18 cellular contexts compared by ENCODE assay signal in the genomic region with DNA sequence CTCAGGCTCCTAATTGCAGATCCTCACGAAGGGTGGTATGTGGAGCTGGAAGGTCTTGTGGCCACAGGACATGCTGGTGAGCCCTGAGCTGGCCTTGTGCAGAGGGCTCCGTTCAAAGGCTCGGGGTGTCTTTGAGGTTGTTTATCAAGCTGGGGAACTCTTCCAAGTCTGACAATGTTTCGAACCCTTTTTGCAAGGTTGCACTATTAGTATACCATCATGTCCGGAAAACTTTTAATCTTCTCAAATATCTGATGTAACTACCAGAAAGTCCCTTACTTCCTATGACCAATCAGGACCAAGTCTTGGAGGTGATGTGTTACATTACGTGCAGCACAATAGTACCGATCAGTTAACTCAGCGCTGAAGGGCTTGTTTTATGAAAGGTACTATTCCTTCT. TPM values are rescaled to one million over a fixed set of nuclear protein-coding genes. Genes with fewer than 3 reads are reported as not detected.
DNase-seq lines count a peak whose midpoint lies in the region; ATAC-seq, FAIRE-seq and TF ChIP-seq lines count a peak whose summit lies in the region.
"Had no signal": no experiment of that assay in that cellular context is flagged by ENCODE, and none has a peak within 500 bp of the region (broad histone marks: within the 10 kb centered on the region; RNA-seq: fewer than 3 reads in every experiment).

No MANE protein-coding gene starts in this region.

- no peaks in the 10 kb centered on the region for H4K20me1 ChIP-seq in K562 (replicated peaks; ENCODE audit: control insufficient read depth, insufficient read depth, low read length)

- TF ChIP-seq EP300 in A549 (IDR thresholded peaks at IDR 0.05) (no peak), K562 (IDR thresholded peaks at IDR 0.05; ENCODE audit: low read length) (no peak)

- H3K27me3 ChIP-seq in K562 (ENCODE audit: control insufficient read depth in 2 of 2, insufficient read depth in 2 of 2, low read length in 2 of 2): no peaks in the 10 kb centered on the region
- H3K27me3 ChIP-seq: BE2C had no signal

- TF ChIP-seq RAD21 in A549 (conservative IDR thresholded peaks at IDR 0.05 in 1 of 2, IDR thresholded peaks at IDR 0.05 in 1 of 2) (no peak), K562 (CRISPR knock-in tag; conservative IDR thresholded peaks at IDR 0.05 in 1 of 2, IDR thresholded peaks at IDR 0.05 in 1 of 2) (no peak)

- FAIRE-seq in A549 (lab: Jason Lieb, UNC): no peak
- FAIRE-seq in K562 (lab: Jason Lieb, UNC): no peak
- no peak for FAIRE-seq in H54 (lab: Jason Lieb, UNC)

- H3K36me3 ChIP-seq in K562 (ENCODE audit: control insufficient read depth, insufficient read depth, low read length): peaks cover 32% of the 10 kb centered on the region; the same call in 2 of the 3 replicates

- intact Hi-C loops in Calu3 (cut with micrococcal nuclease; ENCODE audit: unreplicated experiment) (no loop called here), K562 (cut with micrococcal nuclease) (no loop called here), lower leg skin (cut with DNase I; ENCODE audit: low total_unique reads) (no loop called here)

- no peaks in the 10 kb centered on the region for H3K79me2 ChIP-seq in K562 (ENCODE audit: control insufficient read depth, insufficient read depth, low read length)

- H3K4me3 ChIP-seq in A549 (no peak overlapping the region), K562 (no peak overlapping the region), lower leg skin (ENCODE audit: low read depth, poor library complexity, severe bottlenecking) (no peak overlapping the region)
- H3K4me3 ChIP-seq: HAP-1 had no signal

- H3K4me1 Mint-ChIP-seq in Calu3 (ENCODE audit: low read depth, unreplicated experiment): peaks cover 14% of the 10 kb centered on the region

- 98% methylated on average over 8 of the region's 8 CpGs for WGBS in A549 (ENCODE audit: missing lambda C conversion rate)
- 74% methylated on average over 8 of the region's 8 CpGs for WGBS in K562 (ENCODE audit: insufficient coverage, low coverage, missing lambda C conversion rate)
- 90 to 96% methylated on average over 8 of the region's 8 CpGs for WGBS in lower leg skin, 2 donors

- TF ChIP-seq CTCF in A549 (IDR thresholded peaks at IDR 0.05) (no peak), Calu3 (IDR thresholded peaks at IDR 0.05; ENCODE audit: unreplicated experiment) (no peak), K562 (IDR thresholded peaks at IDR 0.05 in 2 of 3, conservative IDR thresholded peaks at IDR 0.05 in 1 of 3; ENCODE audit: insufficient read depth in 2 of 3, low read depth in 1 of 3, low read length in 3 of 3) (no peak), lower leg skin (IDR thresholded peaks at IDR 0.05) (no peak)

- H3K9me3 ChIP-seq in A549: no peaks in the 10 kb centered on the region
- H3K9me3 ChIP-seq in K562 (replicated peaks; ENCODE audit: control insufficient read depth, insufficient read depth, low read depth, low read length): no peaks in the 10 kb centered on the region
- H3K9me3 ChIP-seq: BE2C, HAP-1 had no signal

- H3K4me2 ChIP-seq in A549: no peak overlapping the region
- no peak overlapping the region for H3K4me2 ChIP-seq in K562 (ENCODE audit: insufficient read depth, low read length)

- BruUV-seq in Calu3 (replicated peaks; lab: Mats Ljungman, UMichigan) (TSS peak; percentile 26), K562 (replicated peaks; lab: Mats Ljungman, UMichigan) (TSS peak; percentile 45)

- H3K27ac ChIP-seq in A549 (no peak overlapping the region), K562 (ENCODE audit: extremely low read depth, low read depth, low read length) (no peak overlapping the region)

- H3K36me3 Mint-ChIP-seq in Calu3 (ENCODE audit: insufficient read depth, unreplicated experiment): peaks cover 18% of the 10 kb centered on the region

- no peaks in the 10 kb centered on the region for H3K9me3 Mint-ChIP-seq in Calu3 (ENCODE audit: low read depth, unreplicated experiment)
- H3K9me3 Mint-ChIP-seq: CD4-positive, CD25-positive, alpha-beta regulatory T cell; CD8-positive, alpha-beta memory T cell had no signal

- H3K27ac Mint-ChIP-seq in Calu3 (ENCODE audit: unreplicated experiment): no peak overlapping the region
- H3K27ac Mint-ChIP-seq: CD4-positive, CD25-positive, alpha-beta regulatory T cell; CD8-positive, alpha-beta memory T cell had no signal

- DNase-seq in A549 (ENCODE audit: low read depth in 1 of 2, low spot score in 1 of 2) (no peak), Calu3 (no peak), K562 (ENCODE audit: extremely low read depth in 1 of 4, low spot score in 3 of 4) (no peak), lower leg skin (ENCODE audit: low spot score in 2 of 2) (no peak), H54 (ENCODE audit: insufficient read length, low spot score) (no peak)
- DNase-seq: ACHN; BE2C; C1 segment of cervical spinal cord; CD4-positive, CD25-positive, alpha-beta regulatory T cell; CD8-positive, alpha-beta memory T cell; COR-L47; DMS153; DMS79; GDM1; GOT3; Karpas-422; KBM-7 had no signal

- CTCF ChIA-PET in A549 (lab: Yijun Ruan, JAX) (interaction anchor here (1.0 to 2.1 kb wide), 2 partner anchors 9 to 21 kb away, joined by 3 to 9 read pairs; a partner anchor contains a TSS), Calu3 (lab: Charles Lee) (interaction anchor here (0.6 kb wide), 1 partner anchor 26 kb away, joined by 7 read pairs; no protein-coding TSS in a partner anchor), K562 (lab: Yijun Ruan, JAX; ENCODE audit: low intra/inter-chr PET ratio) (no interaction called here)

- H3K9ac ChIP-seq in K562 (ENCODE audit: insufficient read depth in 1 of 2, low read depth in 2 of 2, low read length in 2 of 2): no peak overlapping the region

- H3K27me3 Mint-ChIP-seq in Calu3 (ENCODE audit: unreplicated experiment): no peaks in the 10 kb centered on the region

- POLR2A ChIA-PET in A549 (lab: Yijun Ruan, JAX): no interaction called here
- POLR2A ChIA-PET in K562 (lab: Yijun Ruan, JAX): interaction anchor here (0.6 to 1.0 kb wide), 2 partner anchors 19 to 49 kb away, joined by 3 read pairs; no protein-coding TSS in a partner anchor

- H3K4me3 Mint-ChIP-seq in Calu3 (ENCODE audit: low read depth, unreplicated experiment): no peak overlapping the region
- H3K4me3 Mint-ChIP-seq: CD4-positive, CD25-positive, alpha-beta regulatory T cell; CD8-positive, alpha-beta memory T cell had no signal

- H3K4me1 ChIP-seq in A549 (no peaks in the 10 kb centered on the region), K562 (replicated peaks in 1 of 2; ENCODE audit: control insufficient read depth in 2 of 2, insufficient read depth in 2 of 2, low read length in 2 of 2) (peaks cover 0 to 4% of the 10 kb centered on the region in 2 experiments; a peak in 1 of 5 replicates)
- H3K4me1 ChIP-seq: BE2C, HAP-1 had no signal

- TF ChIP-seq POLR2A in A549 (IDR thresholded peaks at IDR 0.05; ENCODE audit: low read length) (no peak), K562 (conservative IDR thresholded peaks at IDR 0.05) (no peak), lower leg skin (IDR thresholded peaks at IDR 0.05) (no peak), H54 (IDR thresholded peaks at IDR 0.05; ENCODE audit: low read depth, low read length) (no peak)

- ATAC-seq in A549: no peak
- ATAC-seq in K562: no peak

- in situ Hi-C loops in K562 (cut with MboI): no loop called here

- H2AFZ ChIP-seq in K562 (ENCODE audit: low read depth, low read length): no peak overlapping the region

- no peaks in the 10 kb centered on the region for H3K9me1 ChIP-seq in K562 (ENCODE audit: control insufficient read depth, insufficient read depth, low read length)

RNA-seq across cellular contexts. Expression of a gene that starts 21.5 kb away (rescaled TPM):
- polyA plus RNA-seq in A549 (2011; rRNA removed): 35.0 and 40.4 TPM in 2 replicates
- polyA plus RNA-seq in A549 (2012; cell fraction: cytosol; rRNA removed): 22.4 and 22.5 TPM in 2 replicates
- 11.2 and 15.4 TPM in 2 replicates for polyA plus RNA-seq in A549 (2012; cell fraction: nucleus; rRNA removed)
- polyA plus RNA-seq in A549 (2017; fragmentation: RNase III; extraction: RNeasy Plus Mini Kit Qiagen cat#74134 plus additional on column Dnase treatment): 33.7 to 37.0 TPM (median 34.3 TPM) in 3 replicates
- polyA minus RNA-seq in A549 (2011; rRNA and poly(A)+ RNA removed): 11.8 and 12.8 TPM in 2 replicates
- total RNA-seq in Calu3 (2022): 16.3 and 20.3 TPM in 2 replicates
- 14.0 and 20.3 TPM in 2 replicates for total RNA-seq in K562 (2011; cell fraction: chromatin; rRNA removed; ENCODE audit: low replicate concordance)
- total RNA-seq in K562 (2011; cell fraction: nucleolus; rRNA removed): 16.7 and 17.9 TPM in 2 replicates
- total RNA-seq in K562 (2011; cell fraction: nucleoplasm; rRNA removed): 15.0 and 17.8 TPM in 2 replicates
- 62.6 and 63.0 TPM in 2 replicates for total RNA-seq in K562 (2014; rRNA removed)
- total RNA-seq in K562 (2014; rRNA removed; fragmentation: Illumina TruSeq; extraction: Trizol): 33.6 and 35.6 TPM in 2 replicates
- total RNA-seq in K562 (2015; rRNA removed; fragmentation: Illumina TruSeq; extraction: Trizol): 33.1 and 34.4 TPM in 2 replicates
- total RNA-seq in K562 (2021): 31.6 and 34.5 TPM in 2 replicates
- 33.1 and 46.7 TPM in 2 replicates for polyA plus RNA-seq in K562 (2011; rRNA removed)
- 17.3 and 29.0 TPM in 2 replicates for polyA plus RNA-seq in K562 (2011; cell fraction: cytosol; rRNA removed)
- polyA plus RNA-seq in K562 (2011; cell fraction: nucleus; rRNA removed): 21.2 and 22.8 TPM in 2 replicates
- polyA plus RNA-seq in K562 (2012): 30.2 and 33.3 TPM in 2 replicates
- polyA plus RNA-seq in K562 (2014; fragmentation: Illumina TruSeq; extraction: Trizol): 39.0 and 43.8 TPM in 2 replicates
- 10 to 100 TPM; 12.5 to 20.0 TPM for polyA plus RNA-seq in K562 (2014; fragmentation: Nextera tagmentation; extraction: Ambion mirVana)
- 31.6 and 33.0 TPM in 2 replicates for polyA plus RNA-seq in K562 (2014; rRNA removed)
- 39.2 and 54.6 TPM in 2 replicates for polyA minus RNA-seq in K562 (2011; rRNA and poly(A)+ RNA removed)
- 20.7 and 24.6 TPM in 2 replicates for polyA minus RNA-seq in K562 (2011; cell fraction: cytosol; rRNA and poly(A)+ RNA removed)
- 15.2 and 18.2 TPM in 2 replicates for polyA minus RNA-seq in K562 (2011; cell fraction: nucleus; rRNA and poly(A)+ RNA removed)
- total RNA-seq in lower leg skin: 10 to 100 TPM; 20.3 to 36.5 (median 31.1) TPM

RNA-seq across cellular contexts. Expression of a gene that starts 21.7 kb away (rescaled TPM):
- polyA plus RNA-seq in A549 (2011; rRNA removed) (14.6 and 19.2 TPM in 2 replicates), A549 (2017; fragmentation: RNase III; extraction: RNeasy Plus Mini Kit Qiagen cat#74134 plus additional on column Dnase treatment) (20.3 to 23.3 TPM (median 22.1 TPM) in 3 replicates), K562 (2011; rRNA removed) (12.0 and 15.0 TPM in 2 replicates), K562 (2014; fragmentation: Illumina TruSeq; extraction: Trizol) (21.1 and 21.5 TPM in 2 replicates), K562 (2014; fragmentation: Nextera tagmentation; extraction: Ambion mirVana) (10 to 100 TPM; 23.9 to 26.9 TPM), K562 (2014; rRNA removed) (31.4 and 34.0 TPM in 2 replicates)
- 8.1 and 11.7 TPM in 2 replicates for polyA plus RNA-seq in A549 (2012; cell fraction: cytosol; rRNA removed)
- polyA plus RNA-seq in A549 (2012; cell fraction: nucleus; rRNA removed): 3.2 and 5.8 TPM in 2 replicates
- polyA minus RNA-seq in A549 (2011; rRNA and poly(A)+ RNA removed): 1.1 and 2.6 TPM in 2 replicates
- total RNA-seq in Calu3 (2022) (13.3 and 13.5 TPM in 2 replicates), K562 (2014; rRNA removed) (26.2 and 32.3 TPM in 2 replicates), K562 (2014; rRNA removed; fragmentation: Illumina TruSeq; extraction: Trizol) (21.1 TPM in 2 replicates), K562 (2015; rRNA removed; fragmentation: Illumina TruSeq; extraction: Trizol) (28.4 and 28.7 TPM in 2 replicates), K562 (2021) (13.7 and 14.9 TPM in 2 replicates), lower leg skin (1 to 10 TPM; 4.0 to 8.4 (median 6.1) TPM)
- total RNA-seq in K562 (2011; cell fraction: chromatin; rRNA removed; ENCODE audit: low replicate concordance): 3.2 and 7.6 TPM in 2 replicates
- 3.8 and 5.3 TPM in 2 replicates for total RNA-seq in K562 (2011; cell fraction: nucleolus; rRNA removed)
- total RNA-seq in K562 (2011; cell fraction: nucleoplasm; rRNA removed): 3.8 and 6.9 TPM in 2 replicates
- 2.3 and 5.3 TPM in 2 replicates for polyA plus RNA-seq in K562 (2011; cell fraction: cytosol; rRNA removed)
- polyA plus RNA-seq in K562 (2011; cell fraction: nucleus; rRNA removed): 4.5 and 5.7 TPM in 2 replicates
- 20.3 and 23.1 TPM in 2 replicates for polyA plus RNA-seq in K562 (2012)
- polyA minus RNA-seq in K562 (2011; rRNA and poly(A)+ RNA removed): 5.7 and 6.2 TPM in 2 replicates
- polyA minus RNA-seq in K562 (2011; cell fraction: cytosol; rRNA and poly(A)+ RNA removed): 3.1 and 5.0 TPM in 2 replicates
- polyA minus RNA-seq in K562 (2011; cell fraction: nucleus; rRNA and poly(A)+ RNA removed): 2.6 and 4.8 TPM in 2 replicates

RNA-seq across cellular contexts. Expression of a gene that starts 43.4 kb away (rescaled TPM):
- polyA plus RNA-seq in A549 (2011; rRNA removed) (34.5 and 37.0 TPM in 2 replicates), A549 (2017; fragmentation: RNase III; extraction: RNeasy Plus Mini Kit Qiagen cat#74134 plus additional on column Dnase treatment) (27.0 to 31.3 TPM (median 29.9 TPM) in 3 replicates), K562 (2011; rRNA removed) (15.6 and 23.6 TPM in 2 replicates), K562 (2014; fragmentation: Illumina TruSeq; extraction: Trizol) (15.6 and 15.8 TPM in 2 replicates), K562 (2014; fragmentation: Nextera tagmentation; extraction: Ambion mirVana) (10 to 100 TPM; 33.6 to 36.6 TPM), K562 (2014; rRNA removed) (7.9 and 11.5 TPM in 2 replicates)
- polyA plus RNA-seq in A549 (2012; cell fraction: cytosol; rRNA removed): 15.4 and 16.5 TPM in 2 replicates
- 3.6 and 5.2 TPM in 2 replicates for polyA plus RNA-seq in A549 (2012; cell fraction: nucleus; rRNA removed)
- 8.0 and 8.6 TPM in 2 replicates for polyA minus RNA-seq in A549 (2011; rRNA and poly(A)+ RNA removed)
- total RNA-seq in Calu3 (2022) (21.3 and 22.7 TPM in 2 replicates), K562 (2014; rRNA removed) (7.6 and 9.4 TPM in 2 replicates), K562 (2014; rRNA removed; fragmentation: Illumina TruSeq; extraction: Trizol) (14.9 and 16.3 TPM in 2 replicates), K562 (2015; rRNA removed; fragmentation: Illumina TruSeq; extraction: Trizol) (18.3 and 19.2 TPM in 2 replicates), K562 (2021) (15.9 and 20.1 TPM in 2 replicates), lower leg skin (1 to 10 TPM; 3.1 to 9.1 (median 4.4) TPM)
- total RNA-seq in K562 (2011; cell fraction: chromatin; rRNA removed; ENCODE audit: low replicate concordance): 7.4 and 8.7 TPM in 2 replicates
- 5.4 and 8.0 TPM in 2 replicates for total RNA-seq in K562 (2011; cell fraction: nucleolus; rRNA removed)
- 12.7 and 15.6 TPM in 2 replicates for total RNA-seq in K562 (2011; cell fraction: nucleoplasm; rRNA removed)
- polyA plus RNA-seq in K562 (2011; cell fraction: cytosol; rRNA removed): 9.4 and 11.3 TPM in 2 replicates
- 13.6 and 14.2 TPM in 2 replicates for polyA plus RNA-seq in K562 (2011; cell fraction: nucleus; rRNA removed)
- 20.0 and 28.3 TPM in 2 replicates for polyA plus RNA-seq in K562 (2012)
- polyA minus RNA-seq in K562 (2011; rRNA and poly(A)+ RNA removed): 7.2 and 8.0 TPM in 2 replicates
- 3.5 TPM in 1 of 2 replicates, not detected in the other for polyA minus RNA-seq in K562 (2011; cell fraction: cytosol; rRNA and poly(A)+ RNA removed)
- polyA minus RNA-seq in K562 (2011; cell fraction: nucleus; rRNA and poly(A)+ RNA removed): 3.0 and 6.1 TPM in 2 replicates

RNA-seq across cellular contexts. Expression of a gene that starts 43.9 kb away (rescaled TPM):
- 18.0 and 23.9 TPM in 2 replicates for polyA plus RNA-seq in A549 (2011; rRNA removed)
- 10.6 and 12.9 TPM in 2 replicates for polyA plus RNA-seq in A549 (2012; cell fraction: cytosol; rRNA removed)
- 8.2 and 14.3 TPM in 2 replicates for polyA plus RNA-seq in A549 (2012; cell fraction: nucleus; rRNA removed)
- polyA plus RNA-seq in A549 (2017; fragmentation: RNase III; extraction: RNeasy Plus Mini Kit Qiagen cat#74134 plus additional on column Dnase treatment): 11.0 to 13.5 TPM (median 13.3 TPM) in 3 replicates
- 5.2 and 6.9 TPM in 2 replicates for polyA minus RNA-seq in A549 (2011; rRNA and poly(A)+ RNA removed)
- total RNA-seq in Calu3 (2022): 20.0 and 23.4 TPM in 2 replicates
- 6.4 and 7.2 TPM in 2 replicates for total RNA-seq in K562 (2011; cell fraction: chromatin; rRNA removed; ENCODE audit: low replicate concordance)
- 6.2 and 8.7 TPM in 2 replicates for total RNA-seq in K562 (2011; cell fraction: nucleolus; rRNA removed)
- 9.8 and 11.3 TPM in 2 replicates for total RNA-seq in K562 (2011; cell fraction: nucleoplasm; rRNA removed)
- 5.8 and 7.2 TPM in 2 replicates for total RNA-seq in K562 (2014; rRNA removed)
- total RNA-seq in K562 (2014; rRNA removed; fragmentation: Illumina TruSeq; extraction: Trizol): 7.4 and 7.9 TPM in 2 replicates
- total RNA-seq in K562 (2015; rRNA removed; fragmentation: Illumina TruSeq; extraction: Trizol): 5.2 and 6.0 TPM in 2 replicates
- total RNA-seq in K562 (2021): 6.6 and 6.7 TPM in 2 replicates
- 10.4 and 14.4 TPM in 2 replicates for polyA plus RNA-seq in K562 (2011; rRNA removed)
- polyA plus RNA-seq in K562 (2011; cell fraction: cytosol; rRNA removed): 9.7 and 12.3 TPM in 2 replicates
- polyA plus RNA-seq in K562 (2011; cell fraction: nucleus; rRNA removed): 4.8 and 6.2 TPM in 2 replicates
- 6.7 and 11.8 TPM in 2 replicates for polyA plus RNA-seq in K562 (2012)
- polyA plus RNA-seq in K562 (2014; fragmentation: Illumina TruSeq; extraction: Trizol): 5.5 and 5.8 TPM in 2 replicates
- 1 to 10 TPM; 1.5 to 2.6 TPM for polyA plus RNA-seq in K562 (2014; fragmentation: Nextera tagmentation; extraction: Ambion mirVana)
- polyA plus RNA-seq in K562 (2014; rRNA removed): 8.2 and 9.4 TPM in 2 replicates
- polyA minus RNA-seq in K562 (2011; rRNA and poly(A)+ RNA removed): 5.2 and 6.5 TPM in 2 replicates
- polyA minus RNA-seq in K562 (2011; cell fraction: cytosol; rRNA and poly(A)+ RNA removed): 2.9 and 3.2 TPM in 2 replicates
- 3.2 and 4.3 TPM in 2 replicates for polyA minus RNA-seq in K562 (2011; cell fraction: nucleus; rRNA and poly(A)+ RNA removed)
- 10 to 100 TPM; 24.7 to 26.4 (median 25.5) TPM for total RNA-seq in lower leg skin
